Comparison of ENCODE assay signal across 26 cellular contexts in the genomic region with DNA sequence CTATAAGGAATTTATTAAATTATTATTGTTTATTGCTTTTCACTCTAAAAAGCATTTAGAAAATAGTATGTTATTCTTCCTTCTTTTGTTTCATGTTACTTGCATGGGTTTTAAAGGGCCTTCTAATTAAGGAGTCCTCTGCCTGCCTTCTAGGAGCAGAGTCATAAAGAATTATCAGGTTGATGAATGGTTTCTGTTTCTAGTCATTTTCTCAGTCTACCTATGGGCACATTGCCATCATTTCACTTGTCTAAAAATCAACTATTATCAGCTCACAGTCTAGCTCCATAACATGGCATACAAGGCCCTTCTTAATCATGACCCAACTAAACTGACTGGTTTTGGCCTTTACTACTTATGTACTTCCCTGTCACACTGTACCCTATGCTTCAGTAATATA.
"Had no signal": no experiment of that assay in that cellular context is flagged by ENCODE, and none has a peak within 500 bp of the region (broad histone marks: within the 10 kb centered on the region; RNA-seq: fewer than 3 reads in every experiment).

No MANE protein-coding gene starts in this region.

- H3K27me3 Mint-ChIP-seq: IgD-negative memory B cell had no signal

- H3K27ac ChIP-seq: HL-60, KMS-11, RWPE1 had no signal

- H3K9ac ChIP-seq: KMS-11, SK-N-SH had no signal

- H3K9me3 ChIP-seq: SK-N-SH had no signal

- H3K4me3 Mint-ChIP-seq: IgD-negative memory B cell had no signal

- H3K9me3 Mint-ChIP-seq: IgD-negative memory B cell had no signal

- ATAC-seq: K562, Panc1, PC-3 had no signal

- DNase-seq: Kasumi-1; MV-4-11; NCI-H1048; NCI-H1105; NCI-H1417; NCI-H1436 treated with DMSO at 0.1 percent for 48 hours; NCI-H1694; NCI-H187 treated with DMSO at 0.1 percent for 48 hours; NCI-H2029 treated with DMSO at 0.1 percent for 48 hours; NCI-H2171 treated with DMSO at 0.1 percent for 48 hours; NCI-H345; NCI-H446 treated with DMSO at 0.1 percent for 48 hours; NCI-H510A treated with DMSO at 0.1 percent for 48 hours; NCI-H526; NCI-H82; NK-92 treated with Interleukin-12 subunit alpha and Interleukin-12 subunit beta, amount 100 ng/mL, for 24 hours; PC-3; SHP77; SK-N-SH; SW 1271 had no signal

- H3K27ac Mint-ChIP-seq: IgD-negative memory B cell had no signal

- H3K4me2 ChIP-seq: KMS-11, SK-N-SH had no signal

- H3K4me1 Mint-ChIP-seq: IgD-negative memory B cell had no signal

- H3K4me3 ChIP-seq: K562 had no signal
